1 cellular context compared by ENCODE assay signal in the genomic region with DNA sequence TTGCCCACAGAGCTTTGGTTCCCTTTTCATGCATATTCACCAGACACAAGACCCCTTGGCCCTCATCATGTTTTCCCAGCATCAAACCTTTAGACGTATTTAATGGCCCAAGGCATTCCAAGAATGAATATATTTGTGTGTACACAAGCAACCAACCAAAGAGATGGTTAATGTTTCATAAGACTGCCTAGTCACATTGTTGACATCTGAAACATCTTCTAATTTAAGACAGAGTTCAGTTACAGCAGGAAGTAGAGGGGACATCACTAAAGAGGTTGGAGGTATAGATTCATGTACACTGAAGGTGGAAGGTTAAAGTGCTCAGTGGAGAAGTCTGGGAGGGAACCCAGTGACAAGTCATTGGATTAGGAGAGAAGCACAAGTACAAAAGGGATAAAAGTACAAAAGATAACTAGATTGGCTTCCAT.
A peak's percentile ranks its signal among the peaks of the same experiment; 100 is the strongest.
TF ChIP-seq lines count a peak whose summit lies in the region.

No MANE protein-coding gene starts in this region.

TF ChIP-seq in HepG2, 621 proteins besides CTCF, POLR2A, EP300 and RAD21 (continued from another document and continues in another):
- no peak for TF ChIP-seq ZNF318 (CRISPR knock-in tag; IDR thresholded peaks at IDR 0.05)
- no peak for TF ChIP-seq KLF9 (CRISPR knock-in tag; IDR thresholded peaks at IDR 0.05; ENCODE audit: low read depth)
- TF ChIP-seq KDM6A (CRISPR knock-in tag; IDR thresholded peaks at IDR 0.05; ENCODE audit: low read depth), result 0 out of 2 replicates have a peak, but pooled peaks have one; percentile 33
- TF ChIP-seq TOE1 (CRISPR knock-in tag; IDR thresholded peaks at IDR 0.05), result no peak
- no peak for TF ChIP-seq ZNF788 (CRISPR knock-in tag; IDR thresholded peaks at IDR 0.05; ENCODE audit: borderline replicate concordance)
- TF ChIP-seq ZNF350 (CRISPR knock-in tag; IDR thresholded peaks at IDR 0.05; ENCODE audit: borderline replicate concordance, low read depth), result no peak
- no peak for TF ChIP-seq ZSCAN31 (CRISPR knock-in tag; IDR thresholded peaks at IDR 0.05; ENCODE audit: low read depth)
- TF ChIP-seq, protein P1, sequence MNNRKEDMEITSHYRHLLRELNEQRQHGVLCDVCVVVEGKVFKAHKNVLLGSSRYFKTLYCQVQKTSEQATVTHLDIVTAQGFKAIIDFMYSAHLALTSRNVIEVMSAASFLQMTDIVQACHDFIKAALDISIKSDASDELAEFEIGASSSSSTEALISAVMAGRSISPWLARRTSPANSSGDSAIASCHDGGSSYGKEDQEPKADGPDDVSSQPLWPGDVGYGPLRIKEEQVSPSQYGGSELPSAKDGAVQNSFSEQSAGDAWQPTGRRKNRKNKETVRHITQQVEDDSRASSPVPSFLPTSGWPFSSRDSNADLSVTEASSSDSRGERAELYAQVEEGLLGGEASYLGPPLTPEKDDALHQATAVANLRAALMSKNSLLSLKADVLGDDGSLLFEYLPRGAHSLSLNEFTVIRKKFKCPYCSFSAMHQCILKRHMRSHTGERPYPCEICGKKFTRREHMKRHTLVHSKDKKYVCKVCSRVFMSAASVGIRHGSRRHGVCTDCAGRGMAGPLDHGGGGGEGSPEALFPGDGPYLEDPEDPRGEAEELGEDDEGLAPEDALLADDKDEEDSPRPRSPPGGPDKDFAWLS (CRISPR knock-in tag; IDR thresholded peaks at IDR 0.05; ENCODE audit: borderline replicate concordance), result no peak
- TF ChIP-seq, protein P2, sequence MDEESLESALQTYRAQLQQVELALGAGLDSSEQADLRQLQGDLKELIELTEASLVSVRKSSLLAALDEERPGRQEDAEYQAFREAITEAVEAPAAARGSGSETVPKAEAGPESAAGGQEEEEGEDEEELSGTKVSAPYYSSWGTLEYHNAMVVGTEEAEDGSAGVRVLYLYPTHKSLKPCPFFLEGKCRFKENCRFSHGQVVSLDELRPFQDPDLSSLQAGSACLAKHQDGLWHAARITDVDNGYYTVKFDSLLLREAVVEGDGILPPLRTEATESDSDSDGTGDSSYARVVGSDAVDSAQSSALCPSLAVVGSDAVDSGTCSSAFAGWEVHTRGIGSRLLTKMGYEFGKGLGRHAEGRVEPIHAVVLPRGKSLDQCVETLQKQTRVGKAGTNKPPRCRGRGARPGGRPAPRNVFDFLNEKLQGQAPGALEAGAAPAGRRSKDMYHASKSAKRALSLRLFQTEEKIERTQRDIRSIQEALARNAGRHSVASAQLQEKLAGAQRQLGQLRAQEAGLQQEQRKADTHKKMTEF (CRISPR knock-in tag; IDR thresholded peaks at IDR 0.05), result peak; percentile 49
- TF ChIP-seq, protein P3, sequence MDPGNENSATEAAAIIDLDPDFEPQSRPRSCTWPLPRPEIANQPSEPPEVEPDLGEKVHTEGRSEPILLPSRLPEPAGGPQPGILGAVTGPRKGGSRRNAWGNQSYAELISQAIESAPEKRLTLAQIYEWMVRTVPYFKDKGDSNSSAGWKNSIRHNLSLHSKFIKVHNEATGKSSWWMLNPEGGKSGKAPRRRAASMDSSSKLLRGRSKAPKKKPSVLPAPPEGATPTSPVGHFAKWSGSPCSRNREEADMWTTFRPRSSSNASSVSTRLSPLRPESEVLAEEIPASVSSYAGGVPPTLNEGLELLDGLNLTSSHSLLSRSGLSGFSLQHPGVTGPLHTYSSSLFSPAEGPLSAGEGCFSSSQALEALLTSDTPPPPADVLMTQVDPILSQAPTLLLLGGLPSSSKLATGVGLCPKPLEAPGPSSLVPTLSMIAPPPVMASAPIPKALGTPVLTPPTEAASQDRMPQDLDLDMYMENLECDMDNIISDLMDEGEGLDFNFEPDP (CRISPR knock-in tag; conservative IDR thresholded peaks at IDR 0.05), result no peak
- TF ChIP-seq, protein P4, sequence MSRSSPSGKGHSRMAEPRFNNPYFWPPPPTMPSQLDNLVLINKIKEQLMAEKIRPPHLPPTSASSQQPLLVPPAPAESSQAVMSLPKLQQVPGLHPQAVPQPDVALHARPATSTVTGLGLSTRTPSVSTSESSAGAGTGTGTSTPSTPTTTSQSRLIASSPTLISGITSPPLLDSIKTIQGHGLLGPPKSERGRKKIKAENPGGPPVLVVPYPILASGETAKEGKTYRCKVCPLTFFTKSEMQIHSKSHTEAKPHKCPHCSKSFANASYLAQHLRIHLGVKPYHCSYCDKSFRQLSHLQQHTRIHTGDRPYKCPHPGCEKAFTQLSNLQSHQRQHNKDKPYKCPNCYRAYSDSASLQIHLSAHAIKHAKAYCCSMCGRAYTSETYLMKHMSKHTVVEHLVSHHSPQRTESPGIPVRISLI (CRISPR knock-in tag; IDR thresholded peaks at IDR 0.05; ENCODE audit: borderline replicate concordance), result no peak
- TF ChIP-seq ZNF446 (CRISPR knock-in tag; IDR thresholded peaks at IDR 0.05), result no peak
- TF ChIP-seq YEATS2 (CRISPR knock-in tag; IDR thresholded peaks at IDR 0.05; ENCODE audit: borderline replicate concordance), result peak; percentile 29; the same call in 1 of the 2 replicates
- TF ChIP-seq NFYC (CRISPR knock-in tag; IDR thresholded peaks at IDR 0.05), result no peak
- peak; percentile 19; the same call in 1 of the 2 replicates for TF ChIP-seq CEBPG (CRISPR knock-in tag; IDR thresholded peaks at IDR 0.05)
- TF ChIP-seq PBX2 (CRISPR knock-in tag; IDR thresholded peaks at IDR 0.05), result no peak
- TF ChIP-seq SAP130 (CRISPR knock-in tag; IDR thresholded peaks at IDR 0.05; ENCODE audit: low read depth), result peak; percentile 34; the same call in 1 of the 2 replicates
- no peak for TF ChIP-seq ZNF496 (CRISPR knock-in tag; IDR thresholded peaks at IDR 0.05; ENCODE audit: insufficient replicate concordance)
- TF ChIP-seq ZNF614 (CRISPR knock-in tag; IDR thresholded peaks at IDR 0.05; ENCODE audit: borderline replicate concordance), result 0 out of 2 replicates have a peak, but pooled peaks have one; percentile 52
- TF ChIP-seq NCOA2 (CRISPR knock-in tag; IDR thresholded peaks at IDR 0.05), result peak; percentile 57; the same call in 1 of the 2 replicates
- peak; percentile 66; the same call in 1 of the 2 replicates for TF ChIP-seq SOX5 (CRISPR knock-in tag; IDR thresholded peaks at IDR 0.05; ENCODE audit: borderline replicate concordance)
- TF ChIP-seq ZBTB8A (CRISPR knock-in tag; IDR thresholded peaks at IDR 0.05; ENCODE audit: borderline replicate concordance, low read depth), result no peak
- TF ChIP-seq SIN3A (IDR thresholded peaks at IDR 0.05; ENCODE audit: borderline replicate concordance, low read depth, low read length), result no peak
- no peak for TF ChIP-seq MED13 (CRISPR knock-in tag; IDR thresholded peaks at IDR 0.05)
- TF ChIP-seq ZNF75D (CRISPR knock-in tag; IDR thresholded peaks at IDR 0.05; ENCODE audit: borderline replicate concordance), result no peak
- no peak for TF ChIP-seq ZNF3 (CRISPR knock-in tag; IDR thresholded peaks at IDR 0.05)
- TF ChIP-seq ZNF616 (CRISPR knock-in tag; IDR thresholded peaks at IDR 0.05; ENCODE audit: low read depth), result no peak
- no peak for TF ChIP-seq ZNF780A (CRISPR knock-in tag; IDR thresholded peaks at IDR 0.05)
- no peak for TF ChIP-seq THRA (CRISPR knock-in tag; IDR thresholded peaks at IDR 0.05; ENCODE audit: borderline replicate concordance)
- TF ChIP-seq ZNF607 (CRISPR knock-in tag; IDR thresholded peaks at IDR 0.05; ENCODE audit: borderline replicate concordance), result no peak
- no peak for TF ChIP-seq AHDC1 (CRISPR knock-in tag; IDR thresholded peaks at IDR 0.05; ENCODE audit: borderline replicate concordance)
- TF ChIP-seq ZNF652 (CRISPR knock-in tag; IDR thresholded peaks at IDR 0.05; ENCODE audit: borderline replicate concordance, low read depth), result no peak
- TF ChIP-seq ZNF850 (CRISPR knock-in tag; conservative IDR thresholded peaks at IDR 0.05), result no peak
